15 cellular contexts compared by ENCODE assay signal in genomic region chr16:57630931-57631845, GRCh38. TPM values are rescaled to one million over a fixed set of nuclear protein-coding genes. Genes with fewer than 3 reads are reported as not detected.
DNase-seq lines count a peak whose midpoint lies in the region; ATAC-seq and TF ChIP-seq lines count a peak whose summit lies in the region.
"Had no signal": no experiment of that assay in that cellular context is flagged by ENCODE, and none has a peak within 500 bp of the region (broad histone marks: within the 10 kb centered on the region; RNA-seq: fewer than 3 reads in every experiment).

No MANE protein-coding gene starts in this region.

- no peak overlapping the region for H3K4me3 Mint-ChIP-seq in activated CD4-positive, alpha-beta T cell treated with anti-CD3 and anti-CD28 coated beads, Interleukin-2, amount 10 ng/mL, durations not matched to agents 24 days and 14 days
- peak overlapping the region; percentile 83 for H3K4me3 Mint-ChIP-seq in chondrocyte (ENCODE audit: unreplicated experiment)
- H3K4me3 Mint-ChIP-seq in mesothelial cell of epicardium, result no peak overlapping the region
- no peak overlapping the region for H3K4me3 Mint-ChIP-seq in HFFc6
- H3K4me3 Mint-ChIP-seq: activated B cell treated with CpG ODN at 0.5 μM for 24 hours had no signal

- WGBS in testis, 2 donors, result 58 to 77% methylated on average over 14 to 21 of the region's 21 CpGs

- no peaks in the 10 kb centered on the region for H3K9me3 ChIP-seq in testis

- no peaks in the 10 kb centered on the region for H3K36me3 Mint-ChIP-seq in activated CD4-positive, alpha-beta T cell treated with anti-CD3 and anti-CD28 coated beads, Interleukin-2, amount 10 ng/mL, durations not matched to agents 24 days and 14 days (ENCODE audit: low read depth)
- no peaks in the 10 kb centered on the region for H3K36me3 Mint-ChIP-seq in chondrocyte (ENCODE audit: low read depth)
- no peaks in the 10 kb centered on the region for H3K36me3 Mint-ChIP-seq in mesothelial cell of epicardium
- no peaks in the 10 kb centered on the region for H3K36me3 Mint-ChIP-seq in HFFc6 (ENCODE audit: low read depth)

- no peaks in the 10 kb centered on the region for H3K36me3 ChIP-seq in testis (ENCODE audit: low read depth, missing control alignments)

- no peaks in the 10 kb centered on the region for H3K9me3 Mint-ChIP-seq in activated CD4-positive, alpha-beta T cell treated with anti-CD3 and anti-CD28 coated beads, Interleukin-2, amount 10 ng/mL, durations not matched to agents 24 days and 14 days
- H3K9me3 Mint-ChIP-seq in chondrocyte (ENCODE audit: low read depth), result no peaks in the 10 kb centered on the region
- no peaks in the 10 kb centered on the region for H3K9me3 Mint-ChIP-seq in mesothelial cell of epicardium
- H3K9me3 Mint-ChIP-seq in HFFc6, result no peaks in the 10 kb centered on the region
- H3K9me3 Mint-ChIP-seq: activated B cell treated with CpG ODN at 0.5 μM for 24 hours had no signal

- peaks cover 16% of the 10 kb centered on the region for H3K4me1 Mint-ChIP-seq in activated CD4-positive, alpha-beta T cell treated with anti-CD3 and anti-CD28 coated beads, Interleukin-2, amount 10 ng/mL, durations not matched to agents 24 days and 14 days
- H3K4me1 Mint-ChIP-seq in chondrocyte (ENCODE audit: low read depth) (peaks cover 55% of the 10 kb centered on the region), mesothelial cell of epicardium (peaks cover 33% of the 10 kb centered on the region), HFFc6 (ENCODE audit: low read depth) (peaks cover 33% of the 10 kb centered on the region)

- H3K27ac Mint-ChIP-seq in activated CD4-positive, alpha-beta T cell treated with anti-CD3 and anti-CD28 coated beads, Interleukin-2, amount 10 ng/mL, durations not matched to agents 24 days and 14 days, result peak overlapping the region; percentile 21
- H3K27ac Mint-ChIP-seq in chondrocyte (ENCODE audit: unreplicated experiment), result peak overlapping the region; percentile 51
- peak overlapping the region; percentile 34 for H3K27ac Mint-ChIP-seq in mesothelial cell of epicardium
- H3K27ac Mint-ChIP-seq in HFFc6, result no peak overlapping the region
- H3K27ac Mint-ChIP-seq: activated B cell treated with CpG ODN at 0.5 μM for 24 hours had no signal

- H3K4me1 ChIP-seq in testis, result peaks cover 41% of the 10 kb centered on the region

- H3K4me3 ChIP-seq in testis, result peak overlapping the region in 1 of 2 donors; percentile 60
- H3K4me3 ChIP-seq: hepatocyte had no signal

- no peaks in the 10 kb centered on the region for H3K27me3 ChIP-seq in testis
- H3K27me3 ChIP-seq: hepatocyte had no signal

- peak overlapping the region; percentile 63 to 78 for H3K27ac ChIP-seq in testis
- H3K27ac ChIP-seq: hepatocyte had no signal

- peaks cover 17% of the 10 kb centered on the region for H3K27me3 Mint-ChIP-seq in activated CD4-positive, alpha-beta T cell treated with anti-CD3 and anti-CD28 coated beads, Interleukin-2, amount 10 ng/mL, durations not matched to agents 24 days and 14 days
- H3K27me3 Mint-ChIP-seq in chondrocyte (ENCODE audit: low read depth), result no peaks in the 10 kb centered on the region
- H3K27me3 Mint-ChIP-seq in mesothelial cell of epicardium (ENCODE audit: low read depth), result peaks cover 1% of the 10 kb centered on the region
- H3K27me3 Mint-ChIP-seq in HFFc6 (ENCODE audit: insufficient read depth), result peaks cover 9% of the 10 kb centered on the region

- TF ChIP-seq CTCF in chondrocyte (IDR thresholded peaks at IDR 0.05) (no peak), mesothelial cell of epicardium (IDR thresholded peaks at IDR 0.05; ENCODE audit: unreplicated experiment) (no peak), testis (IDR thresholded peaks at IDR 0.05) (no peak), HFFc6 (IDR thresholded peaks at IDR 0.05) (no peak)

- TF ChIP-seq POLR2A in testis (IDR thresholded peaks at IDR 0.05), result no peak

- no peak for DNase-seq in activated CD4-positive, alpha-beta T cell treated with anti-CD3 and anti-CD28 coated beads, Interleukin-2, amount 10 ng/mL, durations not matched to agents 24 days and 14 days
- DNase-seq in activated CD4-positive, alpha-beta T cell treated with anti-CD3 and anti-CD28 coated beads for 4 hours, result no peak
- DNase-seq in chondrocyte (ENCODE audit: low spot score) (no peak), mesothelial cell of epicardium (ENCODE audit: low spot score in 2 of 2, unreplicated experiment in 2 of 2) (no peak), testis (peak; percentile 72), HFFc6 (no peak), NCI-H1105 (lab: John Stamatoyannopoulos, UW) (no peak)
- DNase-seq: activated B cell treated with CpG ODN at 0.5 μM for 24 hours, aorta, mammary epithelial cell, NCI-H2081 treated with DMSO at 0.1 percent for 48 hours, retina had no signal

- no peak for ATAC-seq in activated CD4-positive, CD25-positive, alpha-beta regulatory T cell treated with anti-CD3 and anti-CD28 coated beads, Interleukin-2, amount 50 U/mL, for 24 hours

- intact Hi-C loops in activated CD4-positive, alpha-beta T cell treated with anti-CD3 and anti-CD28 coated beads, Interleukin-2, amount 10 ng/mL, durations not matched to agents 24 days and 14 days (cut with micrococcal nuclease), result no loop called here
- intact Hi-C loops in testis (cut with DNase I; ENCODE audit: low total_unique reads), result no loop called here

RNA-seq across cellular contexts. Expression of gene ADGRG1, which starts 2.8 kb away (rescaled TPM):
- total RNA-seq in activated CD4-positive, alpha-beta T cell treated with anti-CD3 and anti-CD28 coated beads, Interleukin-2, amount 10 ng/mL, durations not matched to agents 24 days and 14 days, result 3.8 and 4.8 TPM in 2 replicates
- 16.8 to 57.8 TPM (median 56.3 TPM) in 3 replicates for total RNA-seq in chondrocyte
- 65.8 to 67.1 TPM (median 66.9 TPM) in 3 replicates for total RNA-seq in mesothelial cell of epicardium
- total RNA-seq in testis, result 100 to 1,000 TPM; 296 to 346 TPM
- polyA plus RNA-seq in testis (ENCODE audit: insufficient read depth, low read depth, low replicate concordance), result 134 TPM
- 1 to 10 TPM in 1 of 6 experiments, under 1 TPM in 5; 0.18 to 1.4 (median 0.50) TPM for total RNA-seq in HFFc6 (2021; fragmentation: NEBNext Ultra II Directional; extraction: Animal tissue kit (Norgen Biotek cat#: 25700))

RNA-seq across cellular contexts. Expression of gene ADGRG3, which starts 36.9 kb away (rescaled TPM):
- total RNA-seq in activated CD4-positive, alpha-beta T cell treated with anti-CD3 and anti-CD28 coated beads, Interleukin-2, amount 10 ng/mL, durations not matched to agents 24 days and 14 days, result not detected in 2 replicates
- total RNA-seq in chondrocyte, result not detected in 3 replicates
- 0.38 TPM in 1 of 3 replicates, not detected in the others for total RNA-seq in mesothelial cell of epicardium
- under 1 TPM; 0.37 to 0.63 TPM for total RNA-seq in testis
- 0.82 TPM for polyA plus RNA-seq in testis (ENCODE audit: insufficient read depth, low read depth, low replicate concordance)
- total RNA-seq in HFFc6 (2021; fragmentation: NEBNext Ultra II Directional; extraction: Animal tissue kit (Norgen Biotek cat#: 25700)), result not detected
- total RNA-seq: activated B cell treated with CpG ODN at 0.5 μM for 24 hours, hepatocyte, LHCN-M2, mammary epithelial cell had no signal
- polyA plus RNA-seq: hepatocyte, mammary epithelial cell had no signal
